8 cellular contexts compared by ENCODE assay signal in genomic region chr12:44876554-44877275, GRCh38. TPM values are rescaled to one million over a fixed set of nuclear protein-coding genes. Genes with fewer than 3 reads are reported as not detected.
A peak's percentile ranks its signal among the peaks of the same experiment; 100 is the strongest.
DNase-seq lines count a peak whose midpoint lies in the region; ATAC-seq and TF ChIP-seq lines count a peak whose summit lies in the region.

No MANE protein-coding gene starts in this region.

- H3K9me3 Mint-ChIP-seq in T-cell, result peaks cover 10 to 34% (median 21%) of the 10 kb centered on the region in 3 donors
- peaks cover 17 to 39% (median 24%) of the 10 kb centered on the region in 5 experiments for H3K9me3 Mint-ChIP-seq in brain

- H3K36me3 Mint-ChIP-seq in T-cell (peaks cover 6% of the 10 kb centered on the region), brain (no peaks in the 10 kb centered on the region)

- H3K4me3 ChIP-seq in GM12864 (ENCODE audit: low read depth, low read length), result peak overlapping the region; percentile 45

- CTCF ChIA-PET in T-cell (lab: Charles Lee), result interaction anchor here (0.6 to 6.1 kb wide), 10 partner anchors 10 to 735 kb away, joined by 3 to 82 read pairs (median 4); no protein-coding TSS in a partner anchor

- POLR2A ChIA-PET in T-cell (lab: Charles Lee), result interaction anchor here in 1 of 2 donors (0.6 to 1.0 kb wide), 4 partner anchors 21 to 648 kb away, joined by 3 to 5 read pairs (median 4); no protein-coding TSS in a partner anchor

- DNase-seq in GM12864 (ENCODE audit: low read depth) (no peak), T-cell (peak in 33 of 34 experiments; percentile 20 to 60 (median 45)), iPS-NIHi7 (ENCODE audit: extremely low spot score) (peak; percentile 87), GM19240 (ENCODE audit: insufficient read length, low spot score) (no peak)
- DNase-seq in stimulated activated CD4-positive, alpha-beta T cell treated with anti-CD3 and anti-CD28 coated beads, Interleukin-12 subunit alpha, Interleukin-12 subunit beta, amount 100 ng/mL, for 4 hours, result peak; percentile 36

- H3K27me3 Mint-ChIP-seq in T-cell (peaks cover 7 to 13% of the 10 kb centered on the region in 2 donors), brain (peaks cover 39% of the 10 kb centered on the region)

- H3K27ac Mint-ChIP-seq in T-cell, result peak overlapping the region; percentile 39 to 67
- peak overlapping the region in 4 of 5 experiments; percentile 80 to 92 (median 86) for H3K27ac Mint-ChIP-seq in brain

- ATAC-seq in HG03442 (IDR thresholded peaks at IDR 0.05; ENCODE audit: unreplicated experiment), result peak; percentile 48
- ATAC-seq in T-cell (replicated peaks in 1 of 4), result peak; percentile 72 to 77 (median 74)
- ATAC-seq in HG03039 (IDR thresholded peaks at IDR 0.05; ENCODE audit: unreplicated experiment), result no peak

- H3K4me1 Mint-ChIP-seq in T-cell (peaks cover 35 to 44% (median 35%) of the 10 kb centered on the region in 3 donors), brain (peaks cover 33% of the 10 kb centered on the region)

- H3K4me3 Mint-ChIP-seq in T-cell (peak overlapping the region; percentile 94 to 99 (median 99)), brain (peak overlapping the region; percentile 91 to 98 (median 96))

- TF ChIP-seq CTCF in GM12864 (IDR thresholded peaks at IDR 0.05; ENCODE audit: low read depth, low read length, missing control alignments) (no peak), brain (conservative IDR thresholded peaks at IDR 0.05) (peak; percentile 35 to 55)

RNA-seq across cellular contexts. Expression of gene NELL2, which starts 0.6 kb away (rescaled TPM):
- 100 to 1,000 TPM; 154 to 212 (median 169) TPM for total RNA-seq in T-cell
- 14.0 TPM for polyA plus RNA-seq in brain (ENCODE audit: insufficient read depth, low read depth, low replicate concordance)

Comparison
In these comparisons a context has a peak if more than half of its experiments do, and no peak if none do; other contexts are left out.
1. DNase-seq: peak in T-cell (33 of 34), iPS-NIHi7 (single experiment) and stimulated activated CD4-positive, alpha-beta T cell treated with anti-CD3 and anti-CD28 coated beads, Interleukin-12 subunit alpha, Interleukin-12 subunit beta, amount 100 ng/mL, for 4 hours (single experiment); none in GM12864 (single experiment) and GM19240 (single experiment).